Comparison of ENCODE assay signal across 8 cellular contexts in genomic region chr1:7771673-7772299, GRCh38. TPM values are rescaled to one million over a fixed set of nuclear protein-coding genes. Genes with fewer than 3 reads are reported as not detected.
A peak's percentile ranks its signal among the peaks of the same experiment; 100 is the strongest.
DNase-seq lines count a peak whose midpoint lies in the region; ATAC-seq lines count a peak whose summit lies in the region.

No MANE protein-coding gene starts in this region.

- peak overlapping the region; percentile 34 to 92 for H3K4me3 ChIP-seq in muscle layer of colon (ENCODE audit: low read depth in 1 of 2, low read length in 2 of 2)

- peak overlapping the region; percentile 56 for H3K9ac ChIP-seq in muscle layer of colon (ENCODE audit: low read length)

- H3K9me3 ChIP-seq in muscle layer of colon (ENCODE audit: low read length) = no peaks in the 10 kb centered on the region

- peaks cover 9 to 28% (median 25%) of the 10 kb centered on the region in 3 donors for H3K4me1 Mint-ChIP-seq in IgD-negative memory B cell
- peaks cover 22% of the 10 kb centered on the region for H3K4me1 Mint-ChIP-seq in central memory CD8-positive, alpha-beta T cell

- ATAC-seq in GM18909 (IDR thresholded peaks at IDR 0.05; ENCODE audit: poor library complexity, unreplicated experiment) (peak; percentile 6), HG02610 (IDR thresholded peaks at IDR 0.05; ENCODE audit: unreplicated experiment) (no peak), HG02571 (IDR thresholded peaks at IDR 0.05; ENCODE audit: unreplicated experiment) (no peak)
- ATAC-seq in central memory CD8-positive, alpha-beta T cell (replicated peaks; ENCODE audit: extremely low read depth, poor library complexity, severe bottlenecking) = peak; percentile 29

- H3K27ac ChIP-seq in muscle layer of colon (ENCODE audit: low read depth, low read length) = peak overlapping the region; percentile 59

- no peaks in the 10 kb centered on the region for H3K9me3 Mint-ChIP-seq in IgD-negative memory B cell
- H3K9me3 Mint-ChIP-seq in central memory CD8-positive, alpha-beta T cell = no peaks in the 10 kb centered on the region

- H3K4me3 Mint-ChIP-seq in IgD-negative memory B cell = peak overlapping the region; percentile 82 to 97 (median 92)
- H3K4me3 Mint-ChIP-seq in central memory CD8-positive, alpha-beta T cell = peak overlapping the region; percentile 90

- peak overlapping the region; percentile 71 to 95 (median 90) for H3K27ac Mint-ChIP-seq in IgD-negative memory B cell
- H3K27ac Mint-ChIP-seq in central memory CD8-positive, alpha-beta T cell (ENCODE audit: low read depth) = peak overlapping the region; percentile 98

- peaks cover 11% of the 10 kb centered on the region for H3K4me1 ChIP-seq in muscle layer of colon (ENCODE audit: insufficient read depth, low read length)

- DNase-seq in central memory CD8-positive, alpha-beta T cell (ENCODE audit: low spot score in 2 of 2) = no peak
- no peak for DNase-seq in stimulated activated CD4-positive, alpha-beta T cell treated with anti-CD3 and anti-CD28 coated beads, Interleukin-4, amount 100 ng/mL, for 1 hour
- DNase-seq in DMS114 treated with DMSO at 0.1 percent for 48 hours (lab: John Stamatoyannopoulos, UW; ENCODE audit: unreplicated experiment) = no peak

- H3K36me3 ChIP-seq in muscle layer of colon (ENCODE audit: insufficient read depth, low read length) = peaks cover 21% of the 10 kb centered on the region

- no peaks in the 10 kb centered on the region for H3K27me3 Mint-ChIP-seq in IgD-negative memory B cell
- H3K27me3 Mint-ChIP-seq in central memory CD8-positive, alpha-beta T cell = no peaks in the 10 kb centered on the region

- H3K27me3 ChIP-seq in muscle layer of colon (ENCODE audit: control insufficient read depth in 1 of 2, insufficient read depth in 2 of 2, low read length in 2 of 2) = no peaks in the 10 kb centered on the region

- peaks cover 5% of the 10 kb centered on the region for H3K36me3 Mint-ChIP-seq in IgD-negative memory B cell
- H3K36me3 Mint-ChIP-seq in central memory CD8-positive, alpha-beta T cell (ENCODE audit: insufficient read depth) = peaks cover 15% of the 10 kb centered on the region

RNA-seq across cellular contexts. Expression of gene VAMP3, which starts 0.7 kb away (rescaled TPM):
- polyA plus RNA-seq in IgD-negative memory B cell = 29.3 TPM

RNA-seq across cellular contexts. Expression of gene PER3, which starts 12.3 kb away (rescaled TPM):
- 1.4 TPM for polyA plus RNA-seq in IgD-negative memory B cell

Comparison
In these comparisons a context has a peak if more than half of its experiments do, and no peak if none do; other contexts are left out.
1. ATAC-seq: peak in GM18909 (single experiment) and central memory CD8-positive, alpha-beta T cell (single experiment); none in HG02610 (single experiment) and HG02571 (single experiment).